In the genomic region with DNA sequence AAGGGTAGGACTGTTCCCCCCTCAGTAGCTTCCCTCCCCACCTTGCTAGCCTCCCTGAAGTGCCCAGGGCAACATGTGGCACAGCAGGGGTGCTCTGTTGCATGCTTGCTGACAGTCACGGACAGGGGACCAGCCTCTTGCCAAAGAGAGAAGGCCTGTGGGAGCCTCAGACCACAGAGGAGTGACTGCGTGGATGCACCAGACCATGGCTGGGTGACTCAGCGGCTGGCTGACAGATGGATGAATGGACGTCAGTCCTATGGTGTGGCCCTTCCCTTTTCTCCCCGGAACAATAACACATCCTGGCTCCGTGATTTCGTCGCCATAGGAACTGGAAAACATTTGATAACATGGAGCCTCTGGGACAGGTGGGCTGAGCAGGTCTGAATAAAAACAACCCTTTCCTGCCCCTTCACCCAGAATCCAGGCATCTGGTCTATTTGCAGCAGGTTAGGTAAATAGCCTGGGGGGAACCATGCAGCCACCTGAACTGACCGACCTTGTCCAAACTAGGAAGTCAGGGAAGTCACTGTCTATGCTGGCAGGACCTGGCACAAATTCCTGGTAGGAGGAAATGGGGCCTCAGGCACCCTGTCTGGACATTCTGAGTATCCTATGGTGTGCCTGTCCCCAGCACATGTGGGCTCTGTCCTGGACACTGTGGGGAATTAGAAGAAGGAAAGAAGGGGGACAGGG, we compare ENCODE assay signal across 8 cellular contexts. TPM values are rescaled to one million over a fixed set of nuclear protein-coding genes. Genes with fewer than 3 reads are reported as not detected.
DNase-seq lines count a peak whose midpoint lies in the region; ATAC-seq lines count a peak whose summit lies in the region.

No MANE protein-coding gene starts in this region.

- no peak overlapping the region for H3K4me3 ChIP-seq in MG63

- no peaks in the 10 kb centered on the region for H3K9me3 ChIP-seq in MG63

- no peaks in the 10 kb centered on the region for H3K36me3 ChIP-seq in MG63

- no peaks in the 10 kb centered on the region for H3K9me3 Mint-ChIP-seq in stimulated activated effector memory CD8-positive, alpha-beta T cell treated with anti-CD3 and anti-CD28 coated beads, Interleukin-12 subunit alpha, Interleukin-12 subunit beta, amount 100 ng/mL, for 72 hours

- no peak overlapping the region for H3K4me3 Mint-ChIP-seq in stimulated activated effector memory CD8-positive, alpha-beta T cell treated with anti-CD3 and anti-CD28 coated beads, Interleukin-12 subunit alpha, Interleukin-12 subunit beta, amount 100 ng/mL, for 72 hours

- peaks cover 21% of the 10 kb centered on the region for H3K4me1 Mint-ChIP-seq in stimulated activated effector memory CD8-positive, alpha-beta T cell treated with anti-CD3 and anti-CD28 coated beads, Interleukin-12 subunit alpha, Interleukin-12 subunit beta, amount 100 ng/mL, for 72 hours

- no peaks in the 10 kb centered on the region for H3K36me3 Mint-ChIP-seq in stimulated activated effector memory CD8-positive, alpha-beta T cell treated with anti-CD3 and anti-CD28 coated beads, Interleukin-12 subunit alpha, Interleukin-12 subunit beta, amount 100 ng/mL, for 72 hours

- ATAC-seq in stimulated activated effector memory CD8-positive, alpha-beta T cell treated with anti-CD3 and anti-CD28 coated beads, Interleukin-12 subunit alpha, Interleukin-12 subunit beta, amount 100 ng/mL, for 72 hours, result peak; percentile 41

- DNase-seq in GM04503 (ENCODE audit: low read depth) (peak; percentile 65), MG63 (peak; percentile 95), SKM-1 treated with dmso at 0.1 percent for 144 hours (lab: John Stamatoyannopoulos, UW; ENCODE audit: unreplicated experiment) (peak; percentile 84), glomerular endothelial cell (ENCODE audit: extremely low read depth, low read depth, low spot score) (peak; percentile 16), 8988T (no peak)
- no peak for DNase-seq in stimulated activated effector memory CD8-positive, alpha-beta T cell treated with anti-CD3 and anti-CD28 coated beads, Interleukin-12 subunit alpha, Interleukin-12 subunit beta, amount 100 ng/mL, for 72 hours (ENCODE audit: low spot score in 2 of 2)
- DNase-seq in activated CD8-positive, alpha-beta memory T cell treated with anti-CD3 and anti-CD28 coated beads for 24 hours, result no peak
- DNase-seq in stimulated activated CD4-positive, alpha-beta T cell treated with anti-CD3 and anti-CD28 coated beads, Interleukin-4, amount 100 ng/mL, for 4 hours, result no peak

- no peak overlapping the region for H3K27ac Mint-ChIP-seq in stimulated activated effector memory CD8-positive, alpha-beta T cell treated with anti-CD3 and anti-CD28 coated beads, Interleukin-12 subunit alpha, Interleukin-12 subunit beta, amount 100 ng/mL, for 72 hours

- H3K27me3 ChIP-seq in MG63, result no peaks in the 10 kb centered on the region

RNA-seq across cellular contexts. Expression of a gene that starts 53.3 kb away (rescaled TPM):
- 143 and 147 TPM in 2 replicates for total RNA-seq in MG63 (2014; rRNA removed; shearing (Covaris generic); ENCODE audit: low replicate concordance)
- total RNA-seq in glomerular endothelial cell, result 46.0 and 75.4 TPM in 2 replicates

Comparison
In these comparisons a context has a peak if more than half of its experiments do, and no peak if none do; other contexts are left out.
1. DNase-seq: peak in GM04503 (single experiment), MG63 (single experiment), SKM-1 treated with dmso at 0.1 percent for 144 hours (single experiment) and glomerular endothelial cell (single experiment); none in stimulated activated effector memory CD8-positive, alpha-beta T cell treated with anti-CD3 and anti-CD28 coated beads, Interleukin-12 subunit alpha, Interleukin-12 subunit beta, amount 100 ng/mL, for 72 hours (0 of 2), activated CD8-positive, alpha-beta memory T cell treated with anti-CD3 and anti-CD28 coated beads for 24 hours (single experiment), stimulated activated CD4-positive, alpha-beta T cell treated with anti-CD3 and anti-CD28 coated beads, Interleukin-4, amount 100 ng/mL, for 4 hours (0 of 2) and 8988T (single experiment).